In genomic region chr5:83378624-83379259, GRCh38 we compare ENCODE assay signal across 1 cellular context.
A peak's percentile ranks its signal among the peaks of the same experiment; 100 is the strongest.
TF ChIP-seq lines count a peak whose summit lies in the region.

No MANE protein-coding gene starts in this region.

TF ChIP-seq in GM23338, 12 proteins besides CTCF, POLR2A, EP300 and RAD21:
- TF ChIP-seq ZNF462 (CRISPR knock-in tag; IDR thresholded peaks at IDR 0.05) = peak; percentile 4; the same call in 1 of the 2 replicates
- TF ChIP-seq STAT1 (IDR thresholded peaks at IDR 0.05; ENCODE audit: unreplicated experiment) = no peak
- TF ChIP-seq REST (IDR thresholded peaks at IDR 0.05; ENCODE audit: unreplicated experiment) = no peak
